In the genomic region with DNA sequence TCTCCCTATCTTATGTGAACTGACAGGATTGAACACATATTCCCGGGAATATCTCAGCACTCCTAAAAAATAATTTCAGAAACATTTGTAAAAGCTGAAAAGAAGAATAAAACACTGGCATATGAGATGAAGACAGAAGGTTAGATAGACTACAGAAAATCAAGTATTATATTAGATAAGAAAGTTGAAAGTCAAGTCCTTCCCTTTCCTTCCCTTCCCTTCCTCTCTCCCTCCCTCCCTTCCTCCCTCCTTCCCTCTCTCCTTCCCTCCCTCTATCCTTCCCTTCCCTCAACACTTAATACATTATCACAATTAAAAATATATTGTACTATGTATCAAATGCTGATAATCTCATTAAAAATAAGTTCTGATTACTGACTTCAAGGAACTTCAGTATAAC, we compare ENCODE assay signal across 33 cellular contexts.
"Had no signal": no experiment of that assay in that cellular context is flagged by ENCODE, and none has a peak within 500 bp of the region (broad histone marks: within the 10 kb centered on the region; RNA-seq: fewer than 3 reads in every experiment).

No MANE protein-coding gene starts in this region.

- H3K4me3 ChIP-seq: adrenal gland, ascending aorta, body of pancreas, breast epithelium had no signal

- FAIRE-seq: astrocyte, bronchial epithelial cell had no signal

- H3K9me3 ChIP-seq: adrenal gland, ascending aorta, body of pancreas, breast epithelium had no signal

- ATAC-seq: activated naive CD4-positive, alpha-beta T cell treated with anti-CD3 and anti-CD28 coated beads, Interleukin-2, amount 50 U/mL, for 72 hours; activated naive CD8-positive, alpha-beta T cell treated with anti-CD3 and anti-CD28 coated beads, Interleukin-2, amount 50 U/mL, for 24 hours; activated T-cell treated with anti-CD3 and anti-CD28 coated beads, Interleukin-2, amount 50 U/mL, for 4 hours; activated T-cell treated with anti-CD3 and anti-CD28 coated beads, Interleukin-2, amount 50 U/mL, for 72 hours; activated T-helper 17 cell treated with anti-CD3 and anti-CD28 coated beads, Interleukin-2, amount 50 U/mL, for 72 hours; body of pancreas had no signal

- DNase-seq: activated effector memory CD4-positive, alpha-beta T cell treated with anti-CD3 and anti-CD28 coated beads, Interleukin-2, amount 50 U/mL, for 16 hours; activated effector memory CD4-positive, alpha-beta T cell treated with Interleukin-2 at 50 U/mL for 16 hours; activated gamma-delta T cell; activated gamma-delta T cell treated with Interleukin-2 at 50 U/mL for 16 hours; activated naive CD4-positive, alpha-beta T cell; activated naive CD4-positive, alpha-beta T cell treated with anti-CD3 and anti-CD28 coated beads for 36 hours; activated naive CD4-positive, alpha-beta T cell treated with anti-CD3 and anti-CD28 coated beads, Interleukin-2, amount 10 ng/mL, durations not matched to agents 7 days and 5 days; activated naive CD4-positive, alpha-beta T cell treated with anti-CD3 and anti-CD28 coated beads, Interleukin-2, amount 50 U/mL, for 16 hours; activated naive CD4-positive, alpha-beta T cell treated with Interleukin-2 at 50 U/mL for 16 hours; activated naive CD8-positive, alpha-beta T cell treated with anti-CD3 and anti-CD28 coated beads for 36 hours; activated naive CD8-positive, alpha-beta T cell treated with anti-CD3 and anti-CD28 coated beads, Interleukin-2, amount 10 ng/mL, durations not matched to agents 7 days and 5 days; activated naive CD8-positive, alpha-beta T cell treated with anti-CD3 and anti-CD28 coated beads, Interleukin-2, amount 50 U/mL, for 24 hours; activated T-cell treated with anti-CD3 and anti-CD28 coated beads, Interleukin-2, amount 50 U/mL, for 1 hour; activated T-cell treated with anti-CD3 and anti-CD28 coated beads, Interleukin-2, amount 50 U/mL, for 24 hours; activated T-cell treated with anti-CD3 and anti-CD28 coated beads, Interleukin-2, amount 50 U/mL, for 4 hours; activated T-cell treated with anti-CD3 and anti-CD28 coated beads, Interleukin-2, amount 50 U/mL, for 48 hours; activated T-cell treated with anti-CD3 and anti-CD28 coated beads, Interleukin-2, amount 50 U/mL, for 72 hours; adrenal gland; amniotic stem cell; amygdala; anterior cingulate cortex; aorta; body of pancreas; brain microvascular endothelial cell; caudate nucleus; central memory CD4-positive, alpha-beta T cell; cerebellar nuclear complex had no signal

- H3K36me3 ChIP-seq: adrenal gland, ascending aorta, brain microvascular endothelial cell, breast epithelium had no signal

- H3K27me3 ChIP-seq: adrenal gland, ascending aorta, body of pancreas, brain microvascular endothelial cell, breast epithelium had no signal

- H3K4me1 ChIP-seq: adrenal gland, ascending aorta, body of pancreas, breast epithelium had no signal

- H3K27ac ChIP-seq: adrenal gland, ascending aorta, body of pancreas, brain microvascular endothelial cell, breast epithelium had no signal
